Comparison of ENCODE assay signal across 15 cellular contexts in the genomic region with DNA sequence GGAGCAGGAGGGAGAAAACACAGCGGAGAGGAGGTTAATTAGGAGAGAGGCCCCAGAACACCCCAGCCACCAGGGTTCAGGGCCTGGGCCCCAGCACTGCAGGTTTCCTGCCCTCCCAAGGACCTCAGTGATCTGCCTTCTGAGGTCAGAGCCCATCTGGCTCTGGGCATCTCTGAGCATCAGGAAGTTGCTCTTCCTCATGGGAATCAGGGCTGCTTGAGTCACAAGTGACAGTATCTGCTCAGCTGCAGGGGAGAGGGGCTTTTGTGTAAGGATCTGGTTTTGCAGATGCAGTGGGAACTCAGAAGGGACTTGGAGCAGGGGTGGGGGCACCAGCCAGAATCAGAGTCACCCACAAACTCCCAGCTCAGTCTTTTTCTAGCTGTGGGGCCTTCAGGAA.
DNase-seq lines count a peak whose midpoint lies in the region; ATAC-seq, FAIRE-seq and TF ChIP-seq lines count a peak whose summit lies in the region.
"Had no signal": no experiment of that assay in that cellular context is flagged by ENCODE, and none has a peak within 500 bp of the region (broad histone marks: within the 10 kb centered on the region; RNA-seq: fewer than 3 reads in every experiment).

No MANE protein-coding gene starts in this region.

- no peak overlapping the region for H3K4me3 ChIP-seq in A549
- H3K4me3 ChIP-seq in BE2C (ENCODE audit: low read depth, low read length), result no peak overlapping the region; the same call in 1 of the 2 replicates
- H3K4me3 ChIP-seq in RWPE2 (ENCODE audit: severe bottlenecking), result no peak overlapping the region

- peaks cover 16 to 28% (median 27%) of the 10 kb centered on the region in 3 donors for H3K27me3 Mint-ChIP-seq in CD14-positive monocyte (ENCODE audit: low read depth in 3 of 3)
- peaks cover 38% of the 10 kb centered on the region for H3K27me3 Mint-ChIP-seq in activated CD4-positive, alpha-beta T cell treated with anti-CD3 and anti-CD28 coated beads for 36 hours

- DNase-seq in A549 (ENCODE audit: low read depth in 1 of 2, low spot score in 1 of 2), result peak in 1 of 2 experiments; percentile 19
- peak; percentile 65 for DNase-seq in BE2C
- DNase-seq in RWPE2 (ENCODE audit: low spot score), result no peak
- DNase-seq in glomerular visceral epithelial cell (ENCODE audit: extremely low spot score), result peak; percentile 54
- DNase-seq in CD14-positive monocyte (ENCODE audit: low spot score), result no peak
- no peak for DNase-seq in NCI-H146 treated with DMSO at 0.1 percent for 48 hours (lab: John Stamatoyannopoulos, UW; ENCODE audit: unreplicated experiment)
- no peak for DNase-seq in stimulated activated CD4-positive, alpha-beta T cell treated with anti-CD3 and anti-CD28 coated beads, Interleukin-4, amount 100 ng/mL, for 4 hours
- DNase-seq in activated CD4-positive, alpha-beta T cell treated with anti-CD3 and anti-CD28 coated beads for 36 hours, result no peak
- DNase-seq: activated T-cell treated with anti-CD3 and anti-CD28 coated beads, Interleukin-2, amount 50 U/mL, for 72 hours; cortex of kidney; hypothalamus; NCI-H774; stimulated activated CD4-positive, alpha-beta T cell treated with anti-CD3 and anti-CD28 coated beads, Interleukin-12 subunit alpha, Interleukin-12 subunit beta, amount 100 ng/mL, for 4 hours; T-helper 9 cell had no signal

- H3K36me3 Mint-ChIP-seq in CD14-positive monocyte, result peaks cover 0 to 3% of the 10 kb centered on the region in 2 donors
- no peaks in the 10 kb centered on the region for H3K36me3 Mint-ChIP-seq in activated CD4-positive, alpha-beta T cell treated with anti-CD3 and anti-CD28 coated beads for 36 hours (ENCODE audit: low read depth)

- no peak for TF ChIP-seq RAD21 in A549 (conservative IDR thresholded peaks at IDR 0.05 in 1 of 2, IDR thresholded peaks at IDR 0.05 in 1 of 2)

- peaks cover 53% of the 10 kb centered on the region for H3K4me1 Mint-ChIP-seq in CD14-positive monocyte
- peaks cover 36% of the 10 kb centered on the region for H3K4me1 Mint-ChIP-seq in activated CD4-positive, alpha-beta T cell treated with anti-CD3 and anti-CD28 coated beads for 36 hours

- H3K4me3 Mint-ChIP-seq in CD14-positive monocyte, result no peak overlapping the region
- H3K4me3 Mint-ChIP-seq in activated CD4-positive, alpha-beta T cell treated with anti-CD3 and anti-CD28 coated beads for 36 hours, result no peak overlapping the region

- H3K27ac ChIP-seq in A549, result peak overlapping the region; percentile 82 to 93
- H3K27ac ChIP-seq in RWPE2 (ENCODE audit: poor library complexity, severe bottlenecking), result peak overlapping the region; percentile 98

- no peak for TF ChIP-seq POLR2A in A549 (IDR thresholded peaks at IDR 0.05; ENCODE audit: low read length)

- no peak for TF ChIP-seq EP300 in A549 (IDR thresholded peaks at IDR 0.05)

- 100% methylated on average over 1 of the region's 1 CpG for WGBS in A549 (ENCODE audit: missing lambda C conversion rate)

- H3K36me3 ChIP-seq in BE2C (no peaks in the 10 kb centered on the region), RWPE2 (ENCODE audit: low read depth) (no peaks in the 10 kb centered on the region)

- FAIRE-seq in A549 (lab: Jason Lieb, UNC), result no peak
- FAIRE-seq: HepG2 had no signal

- H3K9me3 ChIP-seq in A549 (no peaks in the 10 kb centered on the region), BE2C (no peaks in the 10 kb centered on the region), RWPE2 (ENCODE audit: severe bottlenecking) (no peaks in the 10 kb centered on the region)

- H3K27me3 ChIP-seq in BE2C, result no peaks in the 10 kb centered on the region
- no peaks in the 10 kb centered on the region for H3K27me3 ChIP-seq in RWPE2 (ENCODE audit: insufficient read depth, poor library complexity, severe bottlenecking)

- CTCF ChIA-PET in A549 (lab: Yijun Ruan, JAX), result no interaction called here
- CTCF ChIA-PET in activated CD4-positive, alpha-beta T cell treated with anti-CD3 and anti-CD28 coated beads for 36 hours (lab: Charles Lee), result interaction anchor here (0.7 kb wide), 1 partner anchor 65 kb away, joined by 3 read pairs; no protein-coding TSS in a partner anchor

- POLR2A ChIA-PET in A549 (lab: Yijun Ruan, JAX), result no interaction called here
- POLR2A ChIA-PET in activated CD4-positive, alpha-beta T cell treated with anti-CD3 and anti-CD28 coated beads for 36 hours (lab: Charles Lee), result no interaction called here

- H3K27ac Mint-ChIP-seq in CD14-positive monocyte, result peak overlapping the region in 2 of 7 donors; percentile 27 to 62
- H3K27ac Mint-ChIP-seq in activated CD4-positive, alpha-beta T cell treated with anti-CD3 and anti-CD28 coated beads for 36 hours, result no peak overlapping the region
- H3K27ac Mint-ChIP-seq: activated T-cell treated with anti-CD3 and anti-CD28 coated beads, Interleukin-2, amount 50 U/mL, for 72 hours had no signal

- ATAC-seq in A549 (no peak), RWPE2 (ENCODE audit: low read depth) (no peak)
- no peak for ATAC-seq in activated CD4-positive, alpha-beta T cell treated with anti-CD3 and anti-CD28 coated beads for 36 hours
- ATAC-seq: activated T-cell treated with anti-CD3 and anti-CD28 coated beads, Interleukin-2, amount 50 U/mL, for 72 hours; HepG2 had no signal

- H3K4me1 ChIP-seq in A549, result peaks cover 29% of the 10 kb centered on the region
- peaks cover 14% of the 10 kb centered on the region for H3K4me1 ChIP-seq in BE2C
- peaks cover 43% of the 10 kb centered on the region for H3K4me1 ChIP-seq in RWPE2 (ENCODE audit: insufficient read depth, poor library complexity, severe bottlenecking)

- TF ChIP-seq CTCF in A549 (IDR thresholded peaks at IDR 0.05), result no peak
- no peak for TF ChIP-seq CTCF in BE2C (IDR thresholded peaks at IDR 0.05; ENCODE audit: low read depth, low read length)
- TF ChIP-seq CTCF in RWPE2 (IDR thresholded peaks at IDR 0.05; ENCODE audit: poor library complexity, severe bottlenecking), result no peak
- TF ChIP-seq CTCF in CD14-positive monocyte (IDR thresholded peaks at IDR 0.05), result no peak

- H3K9me3 Mint-ChIP-seq in CD14-positive monocyte, result peaks cover 0 to 3% (median 0%) of the 10 kb centered on the region in 7 donors
- no peaks in the 10 kb centered on the region for H3K9me3 Mint-ChIP-seq in activated CD4-positive, alpha-beta T cell treated with anti-CD3 and anti-CD28 coated beads for 36 hours (ENCODE audit: low read depth)
- H3K9me3 Mint-ChIP-seq: activated T-cell treated with anti-CD3 and anti-CD28 coated beads, Interleukin-2, amount 50 U/mL, for 72 hours had no signal

- H3K4me2 ChIP-seq in A549, result peak overlapping the region; percentile 65

- intact Hi-C loops in CD14-positive monocyte (cut with micrococcal nuclease), result no loop called here
- intact Hi-C loops in activated CD4-positive, alpha-beta T cell treated with anti-CD3 and anti-CD28 coated beads for 36 hours (cut with DNase I, micrococcal nuclease), result loop anchor here (5.0 to 10.0 kb wide), 2 partner anchors 139 to 376 kb away; no protein-coding TSS in a partner anchor

TF ChIP-seq in A549, 52 proteins besides CTCF, POLR2A, EP300 and RAD21:
- TF ChIP-seq CHD2 (IDR thresholded peaks at IDR 0.05; ENCODE audit: low read length, partially characterized antibody) (no peak), NPAS2 (CRISPR knock-in tag; IDR thresholded peaks at IDR 0.05; ENCODE audit: borderline replicate concordance) (no peak), SREBF2 (IDR thresholded peaks at IDR 0.05) (no peak), JUNB (IDR thresholded peaks at IDR 0.05) (no peak), EHF (CRISPR knock-in tag; IDR thresholded peaks at IDR 0.05) (no peak), RFX5 (IDR thresholded peaks at IDR 0.05) (no peak), ZFP36 (IDR thresholded peaks at IDR 0.05; ENCODE audit: borderline replicate concordance, partially characterized antibody) (no peak)

Comparison
In these comparisons a context has a peak if more than half of its experiments do, and no peak if none do; other contexts are left out.
1. DNase-seq: peak in BE2C (single experiment) and glomerular visceral epithelial cell (single experiment); none in RWPE2 (single experiment), CD14-positive monocyte (single experiment), NCI-H146 treated with DMSO at 0.1 percent for 48 hours (single experiment), stimulated activated CD4-positive, alpha-beta T cell treated with anti-CD3 and anti-CD28 coated beads, Interleukin-4, amount 100 ng/mL, for 4 hours (0 of 2) and activated CD4-positive, alpha-beta T cell treated with anti-CD3 and anti-CD28 coated beads for 36 hours (single experiment).
2. intact Hi-C loops: an anchor here in activated CD4-positive, alpha-beta T cell treated with anti-CD3 and anti-CD28 coated beads for 36 hours (5.0 to 10.0 kb wide); none called in CD14-positive monocyte.